1 cellular context compared by ENCODE assay signal in genomic region chr2:54666741-54667639, GRCh38.
A peak's percentile ranks its signal among the peaks of the same experiment; 100 is the strongest.
TF ChIP-seq lines count a peak whose summit lies in the region.

No MANE protein-coding gene starts in this region.

TF ChIP-seq in HepG2, 621 proteins besides CTCF, POLR2A, EP300 and RAD21 (continued from another document and continues in another):
- TF ChIP-seq FOXJ3 (CRISPR knock-in tag; IDR thresholded peaks at IDR 0.05; ENCODE audit: borderline replicate concordance) (peak; percentile 92; the same call in 1 of the 2 replicates), TAF1 (CRISPR knock-in tag; IDR thresholded peaks at IDR 0.05) (no peak), ZHX2 (IDR thresholded peaks at IDR 0.05; ENCODE audit: low read depth) (no peak; the same call in 1 of the 2 replicates), ZHX2 (CRISPR knock-in tag; IDR thresholded peaks at IDR 0.05; ENCODE audit: borderline replicate concordance) (no peak), TOE1 (CRISPR knock-in tag; IDR thresholded peaks at IDR 0.05) (peak; percentile 92; the same call in 1 of the 2 replicates), ZFP62 (CRISPR knock-in tag; IDR thresholded peaks at IDR 0.05) (no peak), ATF1 (CRISPR knock-in tag; IDR thresholded peaks at IDR 0.05) (no peak), ZNF776 (CRISPR knock-in tag; IDR thresholded peaks at IDR 0.05) (no peak), PRDM4 (CRISPR knock-in tag; IDR thresholded peaks at IDR 0.05; ENCODE audit: borderline replicate concordance) (no peak), ARNTL (CRISPR knock-in tag; IDR thresholded peaks at IDR 0.05) (peak; percentile 67), CBX2 (IDR thresholded peaks at IDR 0.05; ENCODE audit: low read depth, low read length) (no peak), CBX2 (CRISPR knock-in tag; IDR thresholded peaks at IDR 0.05; ENCODE audit: low read depth) (no peak), SYNCRIP (IDR thresholded peaks at IDR 0.05; ENCODE audit: insufficient read depth, low read depth, low read length) (no peak), MTF1 (CRISPR knock-in tag; IDR thresholded peaks at IDR 0.05) (no peak), ZNF33A (CRISPR knock-in tag; IDR thresholded peaks at IDR 0.05; ENCODE audit: borderline replicate concordance) (no peak), MAX (IDR thresholded peaks at IDR 0.05) (peak; percentile 55; the same call in 1 of the 2 replicates), HMGXB4 (CRISPR knock-in tag; IDR thresholded peaks at IDR 0.05; ENCODE audit: borderline replicate concordance in 1 of 2, low read depth in 1 of 2) (peak in 1 of 2 experiments; percentile 16; a peak in 1 of 4 replicates), SAP130 (CRISPR knock-in tag; IDR thresholded peaks at IDR 0.05; ENCODE audit: low read depth) (peak; percentile 65), TOPORS (CRISPR knock-in tag; IDR thresholded peaks at IDR 0.05) (no peak), RCOR2 (CRISPR knock-in tag; IDR thresholded peaks at IDR 0.05) (peak; percentile 84), ZMAT5 (CRISPR knock-in tag; IDR thresholded peaks at IDR 0.05; ENCODE audit: borderline replicate concordance, low read depth) (no peak), KMT2A (CRISPR knock-in tag; IDR thresholded peaks at IDR 0.05) (peak; percentile 81; the same call in 1 of the 2 replicates), CENPX (CRISPR knock-in tag; IDR thresholded peaks at IDR 0.05) (no peak), NCOA1 (CRISPR knock-in tag; IDR thresholded peaks at IDR 0.05) (no peak), WIZ (CRISPR knock-in tag; IDR thresholded peaks at IDR 0.05) (no peak), MAFG (CRISPR knock-in tag; IDR thresholded peaks at IDR 0.05) (no peak), EHMT2 (IDR thresholded peaks at IDR 0.05; ENCODE audit: borderline replicate concordance, low read depth, low read length) (no peak), UBTF (CRISPR knock-in tag; IDR thresholded peaks at IDR 0.05) (peak; percentile 65), EZH2 (conservative IDR thresholded peaks at IDR 0.05; ENCODE audit: low read depth, low read length) (no peak), ZNF883 (CRISPR knock-in tag; IDR thresholded peaks at IDR 0.05; ENCODE audit: not compliant biosample characterization) (no peak), NCOR1 (IDR thresholded peaks at IDR 0.05; ENCODE audit: borderline replicate concordance, low read length) (peak; percentile 54), ZNF274 (CRISPR knock-in tag; IDR thresholded peaks at IDR 0.05) (no peak), AHR (CRISPR knock-in tag; IDR thresholded peaks at IDR 0.05) (no peak), CREM (IDR thresholded peaks at IDR 0.05) (peak; percentile 77; the same call in 1 of the 2 replicates), CREM (CRISPR knock-in tag; IDR thresholded peaks at IDR 0.05) (no peak), ATF6 (CRISPR knock-in tag; conservative IDR thresholded peaks at IDR 0.05) (no peak; the same call in 1 of the 2 replicates), ZNF20 (CRISPR knock-in tag; IDR thresholded peaks at IDR 0.05) (no peak), GPBP1L1 (CRISPR knock-in tag; IDR thresholded peaks at IDR 0.05) (no peak), KAT7 (CRISPR knock-in tag; IDR thresholded peaks at IDR 0.05; ENCODE audit: borderline replicate concordance) (peak; percentile 33; the same call in 1 of the 2 replicates), HOXD1 (CRISPR knock-in tag; IDR thresholded peaks at IDR 0.05) (no peak), KDM5A (IDR thresholded peaks at IDR 0.05; ENCODE audit: borderline replicate concordance, low read length) (no peak), ZNF280B (CRISPR knock-in tag; IDR thresholded peaks at IDR 0.05; ENCODE audit: borderline replicate concordance) (0 out of 2 replicates have a peak, but pooled peaks have one; percentile 26), SKI (IDR thresholded peaks at IDR 0.05; ENCODE audit: partially characterized antibody) (no peak), GATA4 (IDR thresholded peaks at IDR 0.05; ENCODE audit: borderline replicate concordance, low read depth) (no peak), GZF1 (CRISPR knock-in tag; IDR thresholded peaks at IDR 0.05) (no peak; the same call in 1 of the 2 replicates), ZNF292 (CRISPR knock-in tag; IDR thresholded peaks at IDR 0.05; ENCODE audit: borderline replicate concordance, low read depth) (peak; percentile 83; the same call in 1 of the 2 replicates), NFIB (CRISPR knock-in tag; IDR thresholded peaks at IDR 0.05; ENCODE audit: borderline replicate concordance) (no peak), ZNF780A (CRISPR knock-in tag; IDR thresholded peaks at IDR 0.05) (no peak), ARNT (IDR thresholded peaks at IDR 0.05) (no peak), KDM4B (CRISPR knock-in tag; IDR thresholded peaks at IDR 0.05) (no peak)
